15 cellular contexts compared by ENCODE assay signal in genomic region chr14:86088156-86088555, GRCh38.
DNase-seq lines count a peak whose midpoint lies in the region; ATAC-seq and TF ChIP-seq lines count a peak whose summit lies in the region.
"Had no signal": no experiment of that assay in that cellular context is flagged by ENCODE, and none has a peak within 500 bp of the region (broad histone marks: within the 10 kb centered on the region; RNA-seq: fewer than 3 reads in every experiment).

No MANE protein-coding gene starts in this region.

- H3K36me3 ChIP-seq in MM.1S (replicated peaks; ENCODE audit: insufficient read depth, low read length) = no peaks in the 10 kb centered on the region
- H3K36me3 ChIP-seq in brain microvascular endothelial cell (replicated peaks) = no peaks in the 10 kb centered on the region

- H3F3A ChIP-seq in MM.1S (ENCODE audit: insufficient read depth, low read length) = no peaks in the 10 kb centered on the region; the same call in none of the 2 replicates

- no peak for TF ChIP-seq CTCF in MM.1S (IDR thresholded peaks at IDR 0.05; ENCODE audit: low read length)
- no peak for TF ChIP-seq CTCF in brain microvascular endothelial cell (IDR thresholded peaks at IDR 0.05; ENCODE audit: low read depth, low read length, missing control alignments)

- no peak overlapping the region for H3K9ac ChIP-seq in MM.1S (ENCODE audit: low read length)

- H3K27ac ChIP-seq in MM.1S (ENCODE audit: low read length) = peak overlapping the region; percentile 77; the same call in 1 of the 2 replicates
- no peak overlapping the region for H3K27ac ChIP-seq in brain microvascular endothelial cell
- H3K27ac ChIP-seq: C4-2B had no signal

- peaks cover 32% of the 10 kb centered on the region for H3K4me1 ChIP-seq in MM.1S (ENCODE audit: low read length)
- H3K4me1 ChIP-seq: Caco-2 had no signal

- peak overlapping the region; percentile 55; the same call in 1 of the 2 replicates for H3K4me2 ChIP-seq in MM.1S (ENCODE audit: low read depth, low read length)

- no peaks in the 10 kb centered on the region for H3K79me2 ChIP-seq in MM.1S (ENCODE audit: low read length)

- H3K9me2 ChIP-seq in MM.1S (replicated peaks; ENCODE audit: insufficient read depth, low read length) = no peaks in the 10 kb centered on the region

- no peaks in the 10 kb centered on the region for H3K9me3 ChIP-seq in MM.1S (replicated peaks; ENCODE audit: insufficient read depth, low read length)
- H3K9me3 ChIP-seq: Caco-2 had no signal

- H4K20me1 ChIP-seq in MM.1S (ENCODE audit: insufficient read depth, low read length) = no peaks in the 10 kb centered on the region

- ATAC-seq in GM21786 (IDR thresholded peaks at IDR 0.05; ENCODE audit: unreplicated experiment) = no peak
- ATAC-seq: GM12878 had no signal

- no peak overlapping the region for H2AFZ ChIP-seq in MM.1S (ENCODE audit: low read length)

- H3K27me3 ChIP-seq in MM.1S (replicated peaks; ENCODE audit: insufficient read depth, low read length) (no peaks in the 10 kb centered on the region), brain microvascular endothelial cell (replicated peaks) (no peaks in the 10 kb centered on the region)

- in situ Hi-C loops in brain microvascular endothelial cell (cut with HindIII; ENCODE audit: low pct_ligation_motif_present, low sequenced_read_pairs) = no loop called here

- H3K4me3 ChIP-seq in MM.1S (ENCODE audit: low read length) (no peak overlapping the region), brain microvascular endothelial cell (ENCODE audit: low read depth, low read length) (no peak overlapping the region)
- H3K4me3 ChIP-seq: GM12878 had no signal

- DNase-seq in MM.1S (no peak), dedifferentiated amniotic fluid mesenchymal stem cell (ENCODE audit: extremely low spot score) (peak; percentile 64), fibroblast of the conjunctiva (ENCODE audit: low read depth) (peak; percentile 0), NCI-H2107 (lab: John Stamatoyannopoulos, UW) (no peak), brain microvascular endothelial cell (no peak)
- DNase-seq: ACHN; AML-193; Caco-2; CD4-positive, alpha-beta T cell; DMS79 treated with DMSO at 0.1 percent for 48 hours; EL; H9 had no signal

Comparison
In these comparisons a context has a peak if more than half of its experiments do, and no peak if none do; other contexts are left out.
1. DNase-seq: peak in dedifferentiated amniotic fluid mesenchymal stem cell (single experiment) and fibroblast of the conjunctiva (single experiment); none in MM.1S (single experiment), NCI-H2107 (single experiment) and brain microvascular endothelial cell (single experiment).